14 cellular contexts compared by ENCODE assay signal in genomic region chr1:197269053-197269452, GRCh38. TPM values are rescaled to one million over a fixed set of nuclear protein-coding genes. Genes with fewer than 3 reads are reported as not detected.
DNase-seq lines count a peak whose midpoint lies in the region; ATAC-seq, FAIRE-seq and TF ChIP-seq lines count a peak whose summit lies in the region.
"Had no signal": no experiment of that assay in that cellular context is flagged by ENCODE, and none has a peak within 500 bp of the region (broad histone marks: within the 10 kb centered on the region; RNA-seq: fewer than 3 reads in every experiment).

No MANE protein-coding gene starts in this region.

- peak; percentile 43 for DNase-seq in NCI-H1105 (lab: John Stamatoyannopoulos, UW)
- DNase-seq in NCI-H345 treated with DMSO at 0.1 percent for 48 hours (lab: John Stamatoyannopoulos, UW; ENCODE audit: unreplicated experiment): peak; percentile 84
- peak in 46 of 58 donors; percentile 7 to 86 (median 40) for DNase-seq in anterior cingulate cortex (lab: John Stamatoyannopoulos, UW)
- DNase-seq in neural progenitor cell (ENCODE audit: low spot score): peak; percentile 11
- no peak for DNase-seq in H54 (ENCODE audit: insufficient read length, low spot score)
- no peak for DNase-seq in central memory CD4-positive, alpha-beta T cell
- no peak for DNase-seq in T-helper 9 cell
- DNase-seq: activated B cell treated with CpG ODN at 0.5 μM for 24 hours, aorta, H9, mesendoderm, NCI-H2029 had no signal

- peak overlapping the region; percentile 19 for H3K4me3 ChIP-seq in neural progenitor cell
- H3K4me3 ChIP-seq: SJSA1 had no signal

- H3K79me2 ChIP-seq in neural progenitor cell (ENCODE audit: low read depth): no peaks in the 10 kb centered on the region

- peak overlapping the region; percentile 34 for H3K27ac Mint-ChIP-seq in neural progenitor cell
- H3K27ac Mint-ChIP-seq: activated B cell treated with CpG ODN at 0.5 μM for 24 hours, H9 had no signal

- TF ChIP-seq CTCF in neural progenitor cell (IDR thresholded peaks at IDR 0.05): no peak

- peaks cover 19% of the 10 kb centered on the region for H3K4me1 Mint-ChIP-seq in neural progenitor cell
- H3K4me1 Mint-ChIP-seq: activated B cell treated with CpG ODN at 0.5 μM for 24 hours had no signal

- no peaks in the 10 kb centered on the region for H3K27me3 Mint-ChIP-seq in neural progenitor cell (ENCODE audit: insufficient read depth, low read depth)

- peak overlapping the region; percentile 82 for H2AFZ ChIP-seq in neural progenitor cell (replicated peaks)

- H3K4me3 Mint-ChIP-seq in neural progenitor cell: peak overlapping the region; percentile 71
- H3K4me3 Mint-ChIP-seq: activated B cell treated with CpG ODN at 0.5 μM for 24 hours, H9 had no signal

- H3K9me3 Mint-ChIP-seq in neural progenitor cell: no peaks in the 10 kb centered on the region
- H3K9me3 Mint-ChIP-seq: activated B cell treated with CpG ODN at 0.5 μM for 24 hours, H9 had no signal

- H3K27ac ChIP-seq in neural progenitor cell: no peak overlapping the region
- H3K27ac ChIP-seq: SJSA1 had no signal

- no peaks in the 10 kb centered on the region for H3K36me3 ChIP-seq in neural progenitor cell
- H3K36me3 ChIP-seq: SJSA1 had no signal

- ATAC-seq in HG03135 (IDR thresholded peaks at IDR 0.05; ENCODE audit: unreplicated experiment): no peak

- peak overlapping the region; percentile 45 for H3K4me2 ChIP-seq in neural progenitor cell

- no peak for FAIRE-seq in H54 (lab: Jason Lieb, UNC)

- H3K4me1 ChIP-seq in neural progenitor cell: peaks cover 13% of the 10 kb centered on the region
- H3K4me1 ChIP-seq: SJSA1 had no signal

- no peaks in the 10 kb centered on the region for H4K20me1 ChIP-seq in neural progenitor cell (ENCODE audit: low read depth)

- no peaks in the 10 kb centered on the region for H3F3A ChIP-seq in neural progenitor cell (ENCODE audit: low read depth)

- no peaks in the 10 kb centered on the region for H3K36me3 Mint-ChIP-seq in neural progenitor cell

- no peaks in the 10 kb centered on the region for H3K9me3 ChIP-seq in neural progenitor cell (ENCODE audit: low read depth)
- H3K9me3 ChIP-seq: SJSA1 had no signal

- TF ChIP-seq POLR2A in H54 (IDR thresholded peaks at IDR 0.05; ENCODE audit: low read depth, low read length): no peak

- no peak overlapping the region for H3K9ac ChIP-seq in neural progenitor cell

- H3K27me3 ChIP-seq in neural progenitor cell: no peaks in the 10 kb centered on the region
- H3K27me3 ChIP-seq: SJSA1 had no signal

RNA-seq across cellular contexts. Expression of gene CRB1, which starts 1.0 kb away (rescaled TPM):
- total RNA-seq in neural progenitor cell (ENCODE audit: low replicate concordance): 2.3 and 2.6 TPM in 2 replicates
- total RNA-seq: activated B cell treated with CpG ODN at 0.5 μM for 24 hours, H9 had no signal

Comparison
In these comparisons a context has a peak if more than half of its experiments do, and no peak if none do; other contexts are left out.
1. DNase-seq: peak in NCI-H1105 (single experiment), NCI-H345 treated with DMSO at 0.1 percent for 48 hours (single experiment), anterior cingulate cortex (46 of 58) and neural progenitor cell (single experiment); none in H54 (single experiment), central memory CD4-positive, alpha-beta T cell (single experiment) and T-helper 9 cell (single experiment).